Comparison of ENCODE assay signal across 13 cellular contexts in the genomic region with DNA sequence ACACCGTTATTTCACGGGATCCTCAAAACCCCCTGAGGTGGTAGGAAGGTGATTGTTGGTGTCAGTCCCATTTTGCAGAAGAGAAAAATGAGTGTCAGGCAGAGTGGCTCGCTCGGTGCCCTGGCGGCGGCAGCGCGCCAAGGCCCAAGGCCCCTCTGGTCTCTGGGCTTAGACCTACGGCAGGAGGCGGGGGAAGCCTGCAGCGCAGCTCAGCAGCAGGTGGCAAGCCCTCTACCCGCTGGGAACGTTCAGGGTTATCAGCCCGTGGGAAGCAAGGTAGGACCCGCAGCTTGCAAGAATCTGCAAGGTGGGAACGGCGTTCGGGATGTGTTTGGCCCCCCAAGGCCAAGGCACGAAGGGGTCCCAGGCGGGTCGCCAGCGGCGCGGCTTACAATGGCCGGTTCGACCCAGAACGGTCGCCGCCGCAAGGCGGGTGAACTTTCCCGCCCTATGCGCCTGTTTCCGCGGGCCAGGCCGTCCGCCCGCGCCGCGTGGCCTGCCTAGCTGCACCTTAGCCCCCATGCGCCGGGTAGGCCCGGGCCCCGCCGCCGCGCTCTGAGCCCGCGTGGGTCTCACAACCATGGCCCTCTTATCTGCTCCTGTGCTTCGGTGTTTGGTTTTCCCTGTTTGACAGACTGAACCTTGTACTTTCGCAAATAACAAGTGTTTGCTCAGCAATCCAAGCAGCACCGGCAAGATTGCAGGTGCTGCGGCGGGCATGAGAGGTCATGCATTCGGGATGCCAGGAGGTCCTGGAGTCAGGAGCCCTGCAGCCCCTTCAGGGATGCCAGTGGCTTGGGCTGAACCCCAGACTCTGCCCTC. TPM values are rescaled to one million over a fixed set of nuclear protein-coding genes. Genes with fewer than 3 reads are reported as not detected.
DNase-seq lines count a peak whose midpoint lies in the region; ATAC-seq and TF ChIP-seq lines count a peak whose summit lies in the region.
"Had no signal": no experiment of that assay in that cellular context is flagged by ENCODE, and none has a peak within 500 bp of the region (broad histone marks: within the 10 kb centered on the region; RNA-seq: fewer than 3 reads in every experiment).

No MANE protein-coding gene starts in this region.

- H3K9ac ChIP-seq in HUES6 (ENCODE audit: low read length) (no peak overlapping the region), liver (ENCODE audit: low read depth in 1 of 2, low read length in 2 of 2) (peak overlapping the region; percentile 10 to 81)

- TF ChIP-seq EP300 in suprapubic skin (IDR thresholded peaks at IDR 0.05), result no peak

- DNase-seq in RWPE2 (ENCODE audit: low spot score) (no peak), thyroid gland (peak; percentile 32 to 51), suprapubic skin (ENCODE audit: low spot score in 2 of 2) (no peak), CD14-positive monocyte (ENCODE audit: low spot score) (no peak), HUDEP-2 (lab: John Stamatoyannopoulos, UW; ENCODE audit: unreplicated experiment in 76 of 76) (no peak)
- DNase-seq: CD4-positive, alpha-beta T cell; gastrocnemius medialis; naive B cell; stimulated activated naive CD4-positive, alpha-beta T cell had no signal

- ATAC-seq in RWPE2 (ENCODE audit: low read depth), result no peak
- ATAC-seq: gastrocnemius medialis, sciatic nerve had no signal

- no peaks in the 10 kb centered on the region for H3K36me3 Mint-ChIP-seq in CD14-positive monocyte
- H3K36me3 Mint-ChIP-seq: naive B cell had no signal

- peaks cover 0 to 8% (median 0%) of the 10 kb centered on the region in 7 donors for H3K9me3 Mint-ChIP-seq in CD14-positive monocyte
- H3K9me3 Mint-ChIP-seq: CD4-positive, alpha-beta T cell had no signal

- no peaks in the 10 kb centered on the region for H3K27me3 ChIP-seq in HUES6 (ENCODE audit: control insufficient read depth, insufficient read depth, low read length)
- H3K27me3 ChIP-seq in RWPE2 (ENCODE audit: insufficient read depth, poor library complexity, severe bottlenecking), result no peaks in the 10 kb centered on the region
- no peaks in the 10 kb centered on the region for H3K27me3 ChIP-seq in liver (ENCODE audit: control insufficient read depth in 4 of 4, insufficient read depth in 4 of 4, low read length in 3 of 4)
- H3K27me3 ChIP-seq in thyroid gland, result no peaks in the 10 kb centered on the region
- H3K27me3 ChIP-seq in suprapubic skin, result peaks cover 4% of the 10 kb centered on the region
- H3K27me3 ChIP-seq: gastrocnemius medialis had no signal

- no peaks in the 10 kb centered on the region for H3K4me1 Mint-ChIP-seq in CD14-positive monocyte
- H3K4me1 Mint-ChIP-seq: naive B cell had no signal

- no peaks in the 10 kb centered on the region for H3K9me3 ChIP-seq in HUES6 (ENCODE audit: control insufficient read depth, insufficient read depth, low read depth, low read length)
- no peaks in the 10 kb centered on the region for H3K9me3 ChIP-seq in RWPE2 (ENCODE audit: severe bottlenecking)
- no peaks in the 10 kb centered on the region for H3K9me3 ChIP-seq in liver (ENCODE audit: control insufficient read depth in 4 of 4, low read length in 3 of 4)
- H3K9me3 ChIP-seq in thyroid gland, result no peaks in the 10 kb centered on the region
- no peaks in the 10 kb centered on the region for H3K9me3 ChIP-seq in suprapubic skin
- H3K9me3 ChIP-seq: gastrocnemius medialis had no signal

- TF ChIP-seq POLR2A in thyroid gland (IDR thresholded peaks at IDR 0.05), result no peak
- no peak for TF ChIP-seq POLR2A in suprapubic skin (IDR thresholded peaks at IDR 0.05)

- peak overlapping the region; percentile 15; the same call in 1 of the 2 replicates for H3K4me3 ChIP-seq in HUES6 (ENCODE audit: low read depth, low read length)
- no peak overlapping the region for H3K4me3 ChIP-seq in RWPE2 (ENCODE audit: severe bottlenecking)
- peak overlapping the region in 1 of 3 donors; percentile 1 for H3K4me3 ChIP-seq in liver (ENCODE audit: low read depth in 1 of 3, low read length in 3 of 3)
- H3K4me3 ChIP-seq in thyroid gland (replicated peaks in 1 of 3), result no peak overlapping the region
- no peak overlapping the region for H3K4me3 ChIP-seq in suprapubic skin
- H3K4me3 ChIP-seq: gastrocnemius medialis had no signal

- TF ChIP-seq RAD21 in liver (IDR thresholded peaks at IDR 0.05), result peak; percentile 40 to 68

- TF ChIP-seq CTCF in RWPE2 (IDR thresholded peaks at IDR 0.05; ENCODE audit: poor library complexity, severe bottlenecking) (no peak), liver (IDR thresholded peaks at IDR 0.05; ENCODE audit: low read depth, low read length, missing input control) (no peak), thyroid gland (IDR thresholded peaks at IDR 0.05) (no peak), suprapubic skin (IDR thresholded peaks at IDR 0.05) (no peak), CD14-positive monocyte (IDR thresholded peaks at IDR 0.05) (no peak)

- no peak overlapping the region for H3K27ac ChIP-seq in HUES6 (ENCODE audit: low read depth, low read length)
- H3K27ac ChIP-seq in RWPE2 (ENCODE audit: poor library complexity, severe bottlenecking), result peak overlapping the region; percentile 90
- peak overlapping the region; percentile 92 to 97 for H3K27ac ChIP-seq in liver (ENCODE audit: low read depth in 1 of 2, low read length in 2 of 2)
- H3K27ac ChIP-seq in thyroid gland, result peak overlapping the region in 1 of 3 donors; percentile 43
- H3K27ac ChIP-seq in suprapubic skin, result no peak overlapping the region
- H3K27ac ChIP-seq: gastrocnemius medialis had no signal

- WGBS in liver, result 34% methylated on average over 56 of the region's 56 CpGs
- 54 to 59% methylated on average over 23 to 33 of the region's 56 CpGs for WGBS in thyroid gland, 2 donors
- 68% methylated on average over 29 of the region's 56 CpGs for WGBS in suprapubic skin

- no peak overlapping the region for H3K27ac Mint-ChIP-seq in CD14-positive monocyte
- H3K27ac Mint-ChIP-seq: CD4-positive, alpha-beta T cell; naive B cell had no signal

- H3K4me1 ChIP-seq in HUES6 (ENCODE audit: control insufficient read depth, insufficient read depth, low read length) (peaks cover 9% of the 10 kb centered on the region; the same call in 1 of the 2 replicates), RWPE2 (ENCODE audit: insufficient read depth, poor library complexity, severe bottlenecking) (peaks cover 36% of the 10 kb centered on the region), liver (ENCODE audit: control insufficient read depth in 4 of 4, insufficient read depth in 4 of 4, low read length in 3 of 4) (peaks cover 4 to 48% (median 36%) of the 10 kb centered on the region in 4 donors), thyroid gland (peaks cover 3 to 35% of the 10 kb centered on the region in 2 donors), suprapubic skin (no peaks in the 10 kb centered on the region)

- intact Hi-C loops in thyroid gland (cut with DNase I), result no loop called here
- intact Hi-C loops in CD14-positive monocyte (cut with micrococcal nuclease), result no loop called here

- no peaks in the 10 kb centered on the region for H3K36me3 ChIP-seq in HUES6 (ENCODE audit: control insufficient read depth, insufficient read depth, low read length)
- no peaks in the 10 kb centered on the region for H3K36me3 ChIP-seq in RWPE2 (ENCODE audit: low read depth)
- no peaks in the 10 kb centered on the region for H3K36me3 ChIP-seq in liver (ENCODE audit: control insufficient read depth in 4 of 4, insufficient read depth in 3 of 4, low read depth in 1 of 4, low read length in 3 of 4)
- no peaks in the 10 kb centered on the region for H3K36me3 ChIP-seq in thyroid gland
- H3K36me3 ChIP-seq in suprapubic skin, result no peaks in the 10 kb centered on the region
- H3K36me3 ChIP-seq: gastrocnemius medialis had no signal

- peaks cover 8 to 20% (median 16%) of the 10 kb centered on the region in 3 donors for H3K27me3 Mint-ChIP-seq in CD14-positive monocyte (ENCODE audit: low read depth in 3 of 3)
- H3K27me3 Mint-ChIP-seq: activated CD4-positive, alpha-beta T cell treated with anti-CD3 and anti-CD28 coated beads for 36 hours; CD4-positive, alpha-beta T cell had no signal

- H3K4me3 Mint-ChIP-seq in CD14-positive monocyte, result peak overlapping the region in 1 of 2 donors; percentile 72
- H3K4me3 Mint-ChIP-seq: activated CD4-positive, alpha-beta T cell treated with anti-CD3 and anti-CD28 coated beads for 36 hours; CD4-positive, alpha-beta T cell; naive B cell had no signal

TF ChIP-seq in liver, 16 proteins besides CTCF, POLR2A, EP300 and RAD21 (continues in another document):
- TF ChIP-seq GABPA (IDR thresholded peaks at IDR 0.05 in 1 of 2, conservative IDR thresholded peaks at IDR 0.05 in 1 of 2), result no peak
- TF ChIP-seq NR2F2 (IDR thresholded peaks at IDR 0.05), result no peak
- peak in 1 of 2 donors; percentile 58 for TF ChIP-seq EGR1 (IDR thresholded peaks at IDR 0.05; ENCODE audit: low read depth in 2 of 2)
- TF ChIP-seq FOXA1 (IDR thresholded peaks at IDR 0.05), result no peak
- TF ChIP-seq SP1 (IDR thresholded peaks at IDR 0.05), result peak; percentile 94
- peak; percentile 93 to 94 for TF ChIP-seq HNF4A (conservative IDR thresholded peaks at IDR 0.05)
- TF ChIP-seq, protein P1, sequence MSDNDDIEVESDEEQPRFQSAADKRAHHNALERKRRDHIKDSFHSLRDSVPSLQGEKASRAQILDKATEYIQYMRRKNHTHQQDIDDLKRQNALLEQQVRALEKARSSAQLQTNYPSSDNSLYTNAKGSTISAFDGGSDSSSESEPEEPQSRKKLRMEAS (IDR thresholded peaks at IDR 0.05), result peak; percentile 86
- peak; percentile 89 to 93 for TF ChIP-seq RXRA (IDR thresholded peaks at IDR 0.05)
- TF ChIP-seq, protein P2, sequence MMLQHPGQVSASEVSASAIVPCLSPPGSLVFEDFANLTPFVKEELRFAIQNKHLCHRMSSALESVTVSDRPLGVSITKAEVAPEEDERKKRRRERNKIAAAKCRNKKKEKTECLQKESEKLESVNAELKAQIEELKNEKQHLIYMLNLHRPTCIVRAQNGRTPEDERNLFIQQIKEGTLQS (IDR thresholded peaks at IDR 0.05), result peak; percentile 70
- TF ChIP-seq YY1 (IDR thresholded peaks at IDR 0.05), result peak; percentile 88
- peak; percentile 25 for TF ChIP-seq TAF1 (conservative IDR thresholded peaks at IDR 0.05)
- peak; percentile 71 to 79 for TF ChIP-seq JUND (IDR thresholded peaks at IDR 0.05)

RNA-seq across cellular contexts. Expression of a gene that starts 39.7 kb away (rescaled TPM):
- total RNA-seq in liver (100 to 1,000 TPM in 1 of 2 donors, 10 to 100 TPM in 1; 83.7 to 163 TPM), thyroid gland (100 to 1,000 TPM; 142 to 375 (median 227) TPM), suprapubic skin (100 to 1,000 TPM; 203 to 665 (median 246) TPM)
- polyA plus RNA-seq in liver (100 to 1,000 TPM in 1 of 2 donors, 10 to 100 TPM in 1; 22.7 to 106 TPM), CD14-positive monocyte (10 to 100 TPM; 32.0 to 42.3 TPM)

Comparison
In these comparisons a context has a peak if more than half of its experiments do, and no peak if none do; other contexts are left out.
1. H3K27ac ChIP-seq: peak in RWPE2 (single experiment) and liver (2 of 2); none in HUES6 (single experiment) and suprapubic skin (single experiment).
2. DNase-seq: peak in thyroid gland (2 of 2); none in RWPE2 (single experiment), suprapubic skin (0 of 2), CD14-positive monocyte (single experiment) and HUDEP-2 (0 of 76).